ENCODE assay signal across 23 cellular contexts in the genomic region with DNA sequence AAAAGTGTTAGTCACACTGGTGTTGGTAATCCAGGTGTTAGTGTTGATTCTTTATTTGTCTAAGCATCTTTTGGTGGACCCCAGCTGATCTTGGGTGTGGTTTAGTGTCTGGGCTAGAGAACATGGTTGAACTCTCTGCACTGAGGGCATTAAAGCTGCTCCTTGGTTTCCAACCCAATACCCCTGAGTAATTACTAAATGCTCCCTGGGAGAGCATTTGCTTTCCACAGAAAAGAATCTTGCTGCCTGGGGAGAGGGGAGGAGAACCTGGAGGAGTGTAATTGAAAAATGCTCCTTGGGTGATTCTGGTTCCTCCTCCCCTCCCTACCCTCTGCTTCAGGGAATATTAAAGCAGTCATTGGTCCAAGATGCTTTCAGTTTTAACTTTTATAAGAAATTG. TPM values are rescaled to one million over a fixed set of nuclear protein-coding genes. Genes with fewer than 3 reads are reported as not detected.
DNase-seq lines count a peak whose midpoint lies in the region; FAIRE-seq and TF ChIP-seq lines count a peak whose summit lies in the region.
"Had no signal": no experiment of that assay in that cellular context is flagged by ENCODE, and none has a peak within 500 bp of the region (broad histone marks: within the 10 kb centered on the region; RNA-seq: fewer than 3 reads in every experiment).

No MANE protein-coding gene starts in this region.

- intact Hi-C loops in vagina (cut with DNase I): no loop called here

- no peak for TF ChIP-seq CTCF in fibroblast of villous mesenchyme (IDR thresholded peaks at IDR 0.05; ENCODE audit: insufficient read depth, low read depth, low read length)
- TF ChIP-seq CTCF in vagina (IDR thresholded peaks at IDR 0.05): no peak

- H3K4me3 ChIP-seq in fibroblast of villous mesenchyme (ENCODE audit: low read depth, low read length): no peak overlapping the region
- H3K4me3 ChIP-seq in vagina: no peak overlapping the region
- H3K4me3 ChIP-seq: pancreas, SK-N-MC, testis had no signal

- H3K4me1 ChIP-seq in vagina: peaks cover 14% of the 10 kb centered on the region

- H3K27me3 ChIP-seq in vagina: no peaks in the 10 kb centered on the region
- H3K27me3 ChIP-seq: dorsolateral prefrontal cortex, pancreas, testis had no signal

- no peak for TF ChIP-seq POLR2A in vagina (IDR thresholded peaks at IDR 0.05)

- H3K9me3 ChIP-seq in vagina: no peaks in the 10 kb centered on the region
- H3K9me3 ChIP-seq: pancreas, testis had no signal

- FAIRE-seq in HTR-8/SVneo (lab: Jason Lieb, UNC): no peak
- FAIRE-seq: GM12891, GM19239, pancreas had no signal

- H3K27ac ChIP-seq in vagina: peak overlapping the region; percentile 28
- H3K27ac ChIP-seq: epithelial cell of prostate, pancreas, SK-N-MC, testis had no signal

- DNase-seq in NCI-H748 (lab: John Stamatoyannopoulos, UW; ENCODE audit: unreplicated experiment) (peak; percentile 53), fibroblast of villous mesenchyme (ENCODE audit: low read depth) (peak; percentile 10), myocyte (ENCODE audit: low read depth) (peak; percentile 4), vagina (ENCODE audit: extremely low spot score in 2 of 2) (no peak), HTR-8/SVneo (ENCODE audit: insufficient read length, low spot score) (no peak), NCI-H1105 (lab: John Stamatoyannopoulos, UW) (no peak), NOMO-1 treated with DMSO at 0.1 percent for 48 hours (lab: John Stamatoyannopoulos, UW; ENCODE audit: unreplicated experiment) (no peak)
- DNase-seq: activated CD4-positive, alpha-beta T cell treated with anti-CD3 and anti-CD28 coated beads, Interleukin-2, amount 50 U/mL, for 48 hours; amygdala; caudate nucleus; CD4-positive, alpha-beta T cell; DMS53; dorsolateral prefrontal cortex; KBM-7; MV-4-11; NCI-H187; NK-92 treated with Interleukin-12 subunit alpha and Interleukin-12 subunit beta, amount 100 ng/mL, for 24 hours; pancreas; testis had no signal

- H3K36me3 ChIP-seq in vagina: no peaks in the 10 kb centered on the region
- H3K36me3 ChIP-seq: pancreas had no signal

RNA-seq across cellular contexts. Expression of gene GUCY1B1, which starts 3.1 kb away (rescaled TPM):
- total RNA-seq in fibroblast of villous mesenchyme (1.7 and 1.9 TPM in 2 replicates), myocyte (8.3 and 9.6 TPM in 2 replicates), vagina (22.8 TPM)
- 2.5 TPM for polyA plus RNA-seq in myocyte (2012)
- total RNA-seq: CD4-positive, alpha-beta T cell had no signal

Comparison
In these comparisons a context has a peak if more than half of its experiments do, and no peak if none do; other contexts are left out.
1. DNase-seq: peak in NCI-H748 (single experiment), fibroblast of villous mesenchyme (single experiment) and myocyte (single experiment); none in vagina (0 of 2), HTR-8/SVneo (single experiment), NCI-H1105 (single experiment) and NOMO-1 treated with DMSO at 0.1 percent for 48 hours (single experiment).